Comparison of ENCODE assay signal across 9 cellular contexts in the genomic region with DNA sequence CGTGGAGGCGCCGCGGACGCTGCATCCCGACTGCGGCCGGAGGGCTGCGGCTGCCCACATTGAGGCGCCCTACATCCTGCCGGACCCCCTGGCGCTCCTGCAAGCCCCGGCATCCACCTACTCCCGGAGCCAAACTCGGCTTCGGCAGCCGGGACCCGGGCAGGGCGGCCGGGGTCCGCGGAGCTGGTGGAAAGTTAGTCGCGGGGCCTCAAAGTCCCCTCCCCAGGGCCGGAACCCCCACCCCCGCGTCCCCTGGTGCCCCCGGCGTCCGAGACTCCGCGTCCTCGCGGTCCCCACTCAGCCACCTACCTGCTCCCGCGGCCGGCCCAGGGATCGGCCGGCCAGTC. TPM values are rescaled to one million over a fixed set of nuclear protein-coding genes. Genes with fewer than 3 reads are reported as not detected.
DNase-seq lines count a peak whose midpoint lies in the region; ATAC-seq lines count a peak whose summit lies in the region.
"Had no signal": no experiment of that assay in that cellular context is flagged by ENCODE, and none has a peak within 500 bp of the region (broad histone marks: within the 10 kb centered on the region; RNA-seq: fewer than 3 reads in every experiment).

No MANE protein-coding gene starts in this region.

- no peaks in the 10 kb centered on the region for H3K9me3 ChIP-seq in HAP-1
- no peaks in the 10 kb centered on the region for H3K9me3 ChIP-seq in adipocyte (ENCODE audit: control insufficient read depth, low read length)
- no peaks in the 10 kb centered on the region for H3K9me3 ChIP-seq in iPS-20b (ENCODE audit: insufficient read depth, low read depth, low read length)
- H3K9me3 ChIP-seq in stomach smooth muscle (ENCODE audit: control insufficient read depth in 2 of 2, low read length in 2 of 2): no peaks in the 10 kb centered on the region

- no peak for DNase-seq in HAP-1 (ENCODE audit: low spot score in 2 of 2)
- DNase-seq in adipocyte (ENCODE audit: low read depth): no peak
- DNase-seq in GDM1 (lab: John Stamatoyannopoulos, UW): no peak
- no peak for DNase-seq in left lobe of liver (ENCODE audit: low spot score)
- no peak for DNase-seq in AG08396 (ENCODE audit: low spot score)

- H3K27ac ChIP-seq in iPS-20b (ENCODE audit: low read length) (no peak overlapping the region), stomach smooth muscle (ENCODE audit: low read length) (no peak overlapping the region)
- H3K27ac ChIP-seq: epithelial cell of prostate had no signal

- in situ Hi-C loops in HAP-1 (cut with MboI; ENCODE audit: low sequenced_read_pairs): no loop called here

- ATAC-seq in GM21381 (IDR thresholded peaks at IDR 0.05; ENCODE audit: unreplicated experiment) (no peak), left lobe of liver (no peak)

- no peaks in the 10 kb centered on the region for H3K36me3 ChIP-seq in HAP-1 (replicated peaks)
- no peaks in the 10 kb centered on the region for H3K36me3 ChIP-seq in adipocyte (ENCODE audit: control insufficient read depth, insufficient read depth, low read length, severe bottlenecking)
- H3K36me3 ChIP-seq in iPS-20b (ENCODE audit: insufficient read depth, low read depth, low read length): no peaks in the 10 kb centered on the region
- no peaks in the 10 kb centered on the region for H3K36me3 ChIP-seq in stomach smooth muscle (ENCODE audit: control insufficient read depth in 2 of 2, insufficient read depth in 2 of 2, low read length in 2 of 2)

- H3K4me3 ChIP-seq in HAP-1 (peak overlapping the region; percentile 37), adipocyte (ENCODE audit: low read length) (peak overlapping the region; percentile 76), iPS-20b (ENCODE audit: low read length) (peak overlapping the region; percentile 84; the same call in 1 of the 2 replicates), stomach smooth muscle (ENCODE audit: low read length in 2 of 2) (peak overlapping the region; percentile 60 to 80)

- H3K27me3 ChIP-seq in HAP-1 (ENCODE audit: low read depth): peaks cover 97% of the 10 kb centered on the region
- peaks cover 83% of the 10 kb centered on the region for H3K27me3 ChIP-seq in adipocyte (replicated peaks; ENCODE audit: control insufficient read depth, insufficient read depth, low read length)
- peaks cover 93% of the 10 kb centered on the region for H3K27me3 ChIP-seq in iPS-20b (ENCODE audit: insufficient read depth, low read length)
- peaks cover 48% of the 10 kb centered on the region in 2 donors for H3K27me3 ChIP-seq in stomach smooth muscle (ENCODE audit: control insufficient read depth in 1 of 2, insufficient read depth in 2 of 2, low read length in 2 of 2)

- H3K4me1 ChIP-seq in HAP-1 (peaks cover 6% of the 10 kb centered on the region; the same call in 1 of the 2 replicates), adipocyte (ENCODE audit: control insufficient read depth, insufficient read depth, low read length) (peaks cover 9% of the 10 kb centered on the region), iPS-20b (ENCODE audit: insufficient read depth, low read length) (peaks cover 22% of the 10 kb centered on the region; the same call in 1 of the 2 replicates), stomach smooth muscle (ENCODE audit: control insufficient read depth, insufficient read depth, low read length) (peaks cover 27% of the 10 kb centered on the region)

- H3K9ac ChIP-seq in adipocyte (ENCODE audit: low read length) (no peak overlapping the region), iPS-20b (ENCODE audit: low read depth, low read length) (no peak overlapping the region), stomach smooth muscle (ENCODE audit: low read length in 2 of 2) (no peak overlapping the region)

RNA-seq across cellular contexts. Expression of a gene that starts 0.3 kb away (rescaled TPM):
- total RNA-seq in left lobe of liver: not detected

RNA-seq across cellular contexts. Expression of a gene that starts 40.1 kb away (rescaled TPM):
- total RNA-seq in left lobe of liver: 27.2 TPM
